In genomic region chr1:193729429-193729828, GRCh38 we compare ENCODE assay signal across 19 cellular contexts.
DNase-seq lines count a peak whose midpoint lies in the region; ATAC-seq, FAIRE-seq and TF ChIP-seq lines count a peak whose summit lies in the region.
"Had no signal": no experiment of that assay in that cellular context is flagged by ENCODE, and none has a peak within 500 bp of the region (broad histone marks: within the 10 kb centered on the region; RNA-seq: fewer than 3 reads in every experiment).

No MANE protein-coding gene starts in this region.

- no peak overlapping the region for H2AFZ ChIP-seq in endothelial cell of umbilical vein (ENCODE audit: low read depth, low read length)

- peak; percentile 30 for DNase-seq in BE2C
- DNase-seq in Daoy (ENCODE audit: low read depth), result peak; percentile 16
- peak; percentile 67 for DNase-seq in NCI-H69 (lab: John Stamatoyannopoulos, UW)
- peak; percentile 45 for DNase-seq in endothelial cell of umbilical vein (ENCODE audit: low read depth, low spot score)
- no peak for DNase-seq in frontal cortex (ENCODE audit: low spot score in 2 of 2)
- DNase-seq in globus pallidus (ENCODE audit: low spot score), result no peak
- no peak for DNase-seq in Ammon's horn (ENCODE audit: low spot score)
- DNase-seq: activated B cell treated with CpG ODN at 0.5 μM for 24 hours; activated T-cell treated with anti-CD3 and anti-CD28 coated beads, Interleukin-2, amount 50 U/mL, for 72 hours; body of pancreas; gastrocnemius medialis; GF-D8; NCI-H1436; NCI-H510A treated with DMSO at 0.1 percent for 48 hours; psoas muscle; T-helper 17 cell; transverse colon had no signal

- TF ChIP-seq POLR2A in endothelial cell of umbilical vein (IDR thresholded peaks at IDR 0.05; ENCODE audit: low read depth, low read length), result no peak

- no peaks in the 10 kb centered on the region for H3K79me2 ChIP-seq in endothelial cell of umbilical vein (ENCODE audit: control insufficient read depth, insufficient read depth, low read length)

- H3K27me3 ChIP-seq in BE2C (no peaks in the 10 kb centered on the region), endothelial cell of umbilical vein (ENCODE audit: control insufficient read depth in 2 of 2, insufficient read depth in 2 of 2, low read length in 2 of 2) (no peaks in the 10 kb centered on the region)
- H3K27me3 ChIP-seq: body of pancreas, gastrocnemius medialis, transverse colon had no signal

- dilution Hi-C loops in endothelial cell of umbilical vein (cut with MboI; ENCODE audit: extremely low pct_ligation_motif_present, low sequenced_read_pairs), result no loop called here

- no peak for ATAC-seq in GM18858 (IDR thresholded peaks at IDR 0.05; ENCODE audit: unreplicated experiment)
- ATAC-seq: activated T-cell treated with anti-CD3 and anti-CD28 coated beads, Interleukin-2, amount 50 U/mL, for 72 hours; body of pancreas; gastrocnemius medialis; psoas muscle; T-helper 17 cell had no signal

- BruUV-seq in endothelial cell of umbilical vein (replicated peaks; lab: Mats Ljungman, UMichigan), result no TSS peak

- H3K9me3 ChIP-seq in BE2C (no peaks in the 10 kb centered on the region), endothelial cell of umbilical vein (replicated peaks; ENCODE audit: control insufficient read depth, insufficient read depth, low read length) (no peaks in the 10 kb centered on the region)
- H3K9me3 ChIP-seq: body of pancreas, gastrocnemius medialis, psoas muscle, transverse colon had no signal

- H3K4me1 ChIP-seq in BE2C (no peaks in the 10 kb centered on the region), endothelial cell of umbilical vein (ENCODE audit: control insufficient read depth, extremely low read depth, insufficient read depth, low read length) (no peaks in the 10 kb centered on the region)
- H3K4me1 ChIP-seq: body of pancreas, gastrocnemius medialis, psoas muscle, transverse colon had no signal

- no peak overlapping the region for H3K4me3 ChIP-seq in BE2C (ENCODE audit: low read depth, low read length)
- no peak overlapping the region for H3K4me3 ChIP-seq in endothelial cell of umbilical vein (replicated peaks in 1 of 3; ENCODE audit: insufficient read depth in 1 of 3, low read depth in 1 of 3, low read length in 3 of 3)
- H3K4me3 ChIP-seq: body of pancreas, gastrocnemius medialis, psoas muscle, transverse colon had no signal

- FAIRE-seq in endothelial cell of umbilical vein (lab: Jason Lieb, UNC), result no peak
- FAIRE-seq in frontal cortex (lab: Jason Lieb, UNC), result no peak
- FAIRE-seq: H54 had no signal

- H3K9me1 ChIP-seq in endothelial cell of umbilical vein (replicated peaks; ENCODE audit: control insufficient read depth, extremely low read depth, insufficient read depth, low read length), result no peaks in the 10 kb centered on the region

- POLR2A ChIA-PET in endothelial cell of umbilical vein (lab: Charles Lee), result interaction anchor here (0.6 kb wide), 1 partner anchor 12 kb away, joined by 4 read pairs; no protein-coding TSS in a partner anchor

- H4K20me1 ChIP-seq in endothelial cell of umbilical vein (replicated peaks; ENCODE audit: control insufficient read depth, extremely low read depth, insufficient read depth, low read length), result no peaks in the 10 kb centered on the region

- H3K9ac ChIP-seq in endothelial cell of umbilical vein (replicated peaks; ENCODE audit: extremely low read depth, insufficient read depth, low read length), result no peak overlapping the region

- no peaks in the 10 kb centered on the region for H3K36me3 ChIP-seq in BE2C
- H3K36me3 ChIP-seq in endothelial cell of umbilical vein (ENCODE audit: control insufficient read depth in 2 of 2, extremely low read depth in 1 of 2, insufficient read depth in 2 of 2, low read length in 2 of 2), result no peaks in the 10 kb centered on the region
- H3K36me3 ChIP-seq: gastrocnemius medialis, transverse colon had no signal

- H3K27ac ChIP-seq in endothelial cell of umbilical vein (ENCODE audit: insufficient read depth, low read depth, low read length), result no peak overlapping the region
- H3K27ac ChIP-seq: body of pancreas, gastrocnemius medialis, psoas muscle, transverse colon had no signal

- CTCF ChIA-PET in endothelial cell of umbilical vein (lab: Charles Lee), result interaction anchor here (0.8 to 2.2 kb wide), 4 partner anchors 17 to 27 kb away, joined by 3 to 5 read pairs (median 4); no protein-coding TSS in a partner anchor

- TF ChIP-seq CTCF in BE2C (IDR thresholded peaks at IDR 0.05; ENCODE audit: low read depth, low read length), result no peak
- TF ChIP-seq CTCF in endothelial cell of umbilical vein (IDR thresholded peaks at IDR 0.05; ENCODE audit: extremely low read depth in 1 of 2, insufficient read depth in 1 of 2, low read depth in 1 of 2, low read length in 2 of 2), result no peak

- H3K4me2 ChIP-seq in endothelial cell of umbilical vein (ENCODE audit: insufficient read depth, low read length), result no peak overlapping the region

- intact Hi-C loops in endothelial cell of umbilical vein (cut with micrococcal nuclease), result no loop called here

TF ChIP-seq in endothelial cell of umbilical vein, 7 proteins besides CTCF, POLR2A, EP300 and RAD21:
- no peak for TF ChIP-seq POLR2AphosphoS5 (IDR thresholded peaks at IDR 0.05; ENCODE audit: insufficient read depth, low read depth, low read length)

Comparison
In these comparisons a context has a peak if more than half of its experiments do, and no peak if none do; other contexts are left out.
1. DNase-seq: peak in BE2C (single experiment), Daoy (single experiment), NCI-H69 (single experiment) and endothelial cell of umbilical vein (single experiment); none in frontal cortex (0 of 2), globus pallidus (single experiment) and Ammon's horn (single experiment).